In genomic region chr11:68390315-68390714, GRCh38 we compare ENCODE assay signal across 30 cellular contexts.
"Had no signal": no experiment of that assay in that cellular context is flagged by ENCODE, and none has a peak within 500 bp of the region (broad histone marks: within the 10 kb centered on the region; RNA-seq: fewer than 3 reads in every experiment).

No MANE protein-coding gene starts in this region.

- DNase-seq: naive thymus-derived CD8-positive, alpha-beta T cell; nephron progenitor cell; nucleus accumbens; ovary; posterior cingulate gyrus; psoas muscle; right cardiac atrium; spleen; stimulated activated CD4-positive, alpha-beta T cell treated with anti-CD3 and anti-CD28 coated beads, Interleukin-12 subunit alpha, Interleukin-12 subunit beta, amount 100 ng/mL, for 4 hours; stimulated activated CD4-positive, alpha-beta T cell treated with anti-CD3 and anti-CD28 coated beads, Interleukin-1b, Interleukin-23, amount 100 ng/mL, for 48 hours; stimulated activated CD4-positive, alpha-beta T cell treated with anti-CD3 and anti-CD28 coated beads, Interleukin-4, amount 100 ng/mL, for 1 hour; stimulated activated CD4-positive, alpha-beta T cell treated with anti-CD3 and anti-CD28 coated beads, Interleukin-4, amount 100 ng/mL, for 4 hours; stimulated activated CD8-positive, alpha-beta memory T cell treated with anti-CD3 and anti-CD28 coated beads, Interleukin-4, amount 100 ng/mL, for 48 hours; stimulated activated naive CD4-positive, alpha-beta T cell; stimulated activated naive CD8-positive, alpha-beta T cell treated with anti-CD3 and anti-CD28 coated beads, Interleukin-15, amount 100 ng/mL, for 72 hours; stimulated activated naive CD8-positive, alpha-beta T cell treated with anti-CD3 and anti-CD28 coated beads, Interleukin-15, Interleukin-2, amounts not matched to agents 100 U/mL and 50 U/mL, for 24 hours; substantia nigra; testis; tibial artery had no signal

- H3K27me3 ChIP-seq: neutrophil, ovary, spleen, suprapubic skin, testis, tibial artery, upper lobe of left lung, vagina had no signal

- H2AFZ ChIP-seq: parathyroid adenoma had no signal

- H3K4me2 ChIP-seq: smooth muscle cell had no signal

- H3K9ac ChIP-seq: parathyroid adenoma had no signal

- H3K4me1 ChIP-seq: parathyroid adenoma, psoas muscle, spleen, suprapubic skin, testis, tibial artery, upper lobe of left lung, vagina had no signal

- H3K9me3 ChIP-seq: neutrophil, ovary, psoas muscle, spleen, suprapubic skin, testis, tibial artery, upper lobe of left lung, vagina had no signal

- H3K36me3 ChIP-seq: neutrophil, ovary had no signal

- FAIRE-seq: urothelium cell line had no signal

- H3K27ac ChIP-seq: neutrophil, ovary, parathyroid adenoma, psoas muscle, skin epidermis, spleen, suprapubic skin, testis, tibial artery, upper lobe of left lung, vagina had no signal

- ATAC-seq: naive thymus-derived CD8-positive, alpha-beta T cell; natural killer cell treated with Interleukin-12 subunit alpha and Interleukin-12 subunit beta and Interleukin-15 and Interleukin-18, amount 100 ng/mL, for 72 hours; psoas muscle; right cardiac atrium; sciatic nerve; stimulated activated memory B cell treated with anti-CD40 and anti-IgM and Interleukin-4, amounts not matched to agents 10 μg/mL and 1 μg/mL and 100 μg/mL, for 72 hours; stimulated activated naive CD8-positive, alpha-beta T cell treated with anti-CD3 and anti-CD28 coated beads, Interleukin-15, amount 100 ng/mL, for 72 hours; stimulated activated naive CD8-positive, alpha-beta T cell treated with anti-CD3 and anti-CD28 coated beads, Interleukin-15, Interleukin-2, amounts not matched to agents 100 U/mL and 50 U/mL, for 24 hours had no signal

- H3K4me3 ChIP-seq: ovary, psoas muscle, skin epidermis, smooth muscle cell, spleen, suprapubic skin, testis, tibial artery, upper lobe of left lung, vagina had no signal
